8 cellular contexts compared by ENCODE assay signal in the genomic region with DNA sequence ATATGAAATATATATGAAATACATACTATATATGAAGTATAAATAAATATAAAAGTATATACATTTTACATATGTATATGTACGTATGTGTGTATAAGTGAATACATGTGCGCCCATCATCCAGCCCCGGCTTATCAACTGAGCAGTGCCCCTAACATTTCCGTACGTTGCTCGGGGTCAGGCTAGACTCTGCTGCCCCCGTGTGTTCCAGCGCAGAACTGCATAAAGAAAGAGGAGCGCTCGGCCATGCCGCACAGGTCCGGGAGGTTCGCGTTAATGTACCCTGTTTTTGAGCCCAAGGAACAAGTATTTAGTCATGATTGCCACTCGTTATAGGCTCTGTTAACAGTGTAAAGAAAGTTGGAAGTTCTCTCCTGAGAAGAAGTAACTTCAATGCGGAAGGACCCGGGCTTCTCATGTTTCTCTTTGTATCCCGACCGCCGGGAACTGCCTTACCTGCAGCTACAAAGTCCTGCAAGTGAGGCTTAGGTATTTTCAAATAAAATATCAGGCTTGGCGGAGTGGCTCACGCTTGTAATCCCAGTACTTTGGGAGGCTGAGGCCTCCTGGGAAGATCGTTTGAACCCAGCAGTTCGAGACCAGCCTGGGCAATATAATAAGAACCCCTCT. TPM values are rescaled to one million over a fixed set of nuclear protein-coding genes. Genes with fewer than 3 reads are reported as not detected.
DNase-seq lines count a peak whose midpoint lies in the region; ATAC-seq and TF ChIP-seq lines count a peak whose summit lies in the region.

No MANE protein-coding gene starts in this region.

- H3K4me3 ChIP-seq in Panc1 (ENCODE audit: low read depth in 2 of 2, low read length in 2 of 2) (peak overlapping the region; percentile 20 to 40), fibroblast of the aortic adventitia (ENCODE audit: low read depth, low read length) (peak overlapping the region; percentile 9)

- DNase-seq in DMS153 (lab: John Stamatoyannopoulos, UW) (peak; percentile 38), HuH-7 (ENCODE audit: low spot score) (peak; percentile 81), Panc1 (ENCODE audit: low read depth, low spot score) (peak; percentile 39), activated T-helper 1 cell treated with Interleukin-2 at 50 U/mL for 16 hours (ENCODE audit: low read depth) (peak; percentile 56), fibroblast of the aortic adventitia (ENCODE audit: low read depth) (peak; percentile 47), non-pigmented ciliary epithelial cell (ENCODE audit: low read depth) (peak; percentile 10), superior temporal gyrus (ENCODE audit: extremely low spot score) (peak; percentile 80)

- intact Hi-C loops in Panc1 (cut with micrococcal nuclease; ENCODE audit: unreplicated experiment) = loop anchor here (2.0 kb wide), 1 partner anchor 438 kb away; no protein-coding TSS in a partner anchor

- TF ChIP-seq CTCF in Panc1 (IDR thresholded peaks at IDR 0.05) = peak; percentile 94
- TF ChIP-seq CTCF in fibroblast of the aortic adventitia (IDR thresholded peaks at IDR 0.05; ENCODE audit: insufficient read depth, low read length) = peak; percentile 92

- peak; percentile 97 for ATAC-seq in GM21526 (IDR thresholded peaks at IDR 0.05; ENCODE audit: low FRiP score, unreplicated experiment)
- ATAC-seq in Panc1 = peak; percentile 94

- POLR2A ChIA-PET in Panc1 (lab: Charles Lee) = no interaction called here

- no TSS peak for BruUV-seq in Panc1 (replicated peaks; lab: Mats Ljungman, UMichigan)

- CTCF ChIA-PET in Panc1 (lab: Charles Lee) = no interaction called here

- in situ Hi-C loops in Panc1 (cut with HindIII; ENCODE audit: low pct_unique_long_range_greater_than_20kb, low sequenced_read_pairs) = no loop called here

- no peaks in the 10 kb centered on the region for H3K4me1 ChIP-seq in Panc1 (ENCODE audit: control insufficient read depth, insufficient read depth, low read length)

- no peaks in the 10 kb centered on the region for H3K9me3 ChIP-seq in Panc1 (ENCODE audit: control insufficient read depth, insufficient read depth, low read depth, low read length)

- no peaks in the 10 kb centered on the region for H3K36me3 ChIP-seq in Panc1 (ENCODE audit: control insufficient read depth, insufficient read depth, low read length)

- H3K27ac ChIP-seq in Panc1 (ENCODE audit: low read length) = no peak overlapping the region

- H3K27me3 ChIP-seq in Panc1 (ENCODE audit: control insufficient read depth, insufficient read depth, low read length) = peaks cover 14% of the 10 kb centered on the region

RNA-seq across cellular contexts. Expression of a gene that starts 55.7 kb away (rescaled TPM):
- total RNA-seq in Panc1 (2021; ENCODE audit: unreplicated experiment) = not detected
- polyA plus RNA-seq in Panc1 (2012; ENCODE audit: insufficient read length) = not detected
- total RNA-seq in fibroblast of the aortic adventitia (ENCODE audit: low replicate concordance) = not detected in 2 replicates

Comparison
In these comparisons a context has a peak if more than half of its experiments do, and no peak if none do; other contexts are left out.
1. DNase-seq: peak in every context shown above with its lines; median percentile 81 in HuH-7; 80 in superior temporal gyrus; 56 in activated T-helper 1 cell treated with Interleukin-2 at 50 U/mL for 16 hours; 47 in fibroblast of the aortic adventitia; 39 in Panc1; 38 in DMS153; 10 in non-pigmented ciliary epithelial cell.